Comparison of ENCODE assay signal across 14 cellular contexts in the genomic region with DNA sequence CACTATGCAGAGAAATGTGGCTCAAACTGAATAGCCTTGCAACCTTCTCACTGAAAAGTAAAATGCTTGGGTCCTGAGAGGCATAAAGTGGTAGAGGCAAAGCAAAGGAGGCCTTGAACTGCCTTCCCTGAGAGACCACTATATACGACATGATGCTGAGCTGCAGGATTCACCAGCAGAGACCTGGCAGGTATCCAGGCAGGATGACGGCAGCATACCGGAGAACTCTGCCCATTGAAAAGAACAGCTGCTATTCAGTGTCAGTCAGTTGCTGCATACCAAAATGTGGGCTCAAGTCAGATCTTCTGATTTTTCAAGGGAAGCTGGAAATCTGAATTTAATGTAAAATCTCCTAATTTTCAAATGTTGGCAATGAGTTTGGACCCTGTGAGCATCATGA.
DNase-seq lines count a peak whose midpoint lies in the region; ATAC-seq and TF ChIP-seq lines count a peak whose summit lies in the region.
"Had no signal": no experiment of that assay in that cellular context is flagged by ENCODE, and none has a peak within 500 bp of the region (broad histone marks: within the 10 kb centered on the region; RNA-seq: fewer than 3 reads in every experiment).

No MANE protein-coding gene starts in this region.

- intact Hi-C loops in mammary epithelial cell (cut with micrococcal nuclease), result no loop called here

- H3K27ac Mint-ChIP-seq in neural progenitor cell, result no peak overlapping the region
- H3K27ac Mint-ChIP-seq: activated CD8-positive, alpha-beta memory T cell treated with anti-CD3 and anti-CD28 coated beads, Interleukin-2, amount 10 ng/mL, durations not matched to agents 7 days and 5 days; nephron had no signal

- H3K27me3 ChIP-seq in mammary epithelial cell (ENCODE audit: insufficient read depth, low read length) (no peaks in the 10 kb centered on the region), neural progenitor cell (no peaks in the 10 kb centered on the region)
- H3K27me3 ChIP-seq: colonic mucosa had no signal

- H3F3A ChIP-seq in neural progenitor cell (ENCODE audit: low read depth), result no peaks in the 10 kb centered on the region

- H3K9me3 Mint-ChIP-seq in neural progenitor cell, result peaks cover 3% of the 10 kb centered on the region
- H3K9me3 Mint-ChIP-seq: nephron had no signal

- H3K9me3 ChIP-seq in mammary epithelial cell (replicated peaks; ENCODE audit: insufficient read depth, low read length) (no peaks in the 10 kb centered on the region), neural progenitor cell (ENCODE audit: low read depth) (no peaks in the 10 kb centered on the region)
- H3K9me3 ChIP-seq: colonic mucosa, lower lobe of right lung had no signal

- H4K20me1 ChIP-seq in mammary epithelial cell (ENCODE audit: insufficient read depth, low read length), result no peaks in the 10 kb centered on the region
- no peaks in the 10 kb centered on the region for H4K20me1 ChIP-seq in neural progenitor cell (ENCODE audit: low read depth)

- ATAC-seq in GM21390 (IDR thresholded peaks at IDR 0.05; ENCODE audit: unreplicated experiment), result no peak
- ATAC-seq: activated CD4-positive, CD25-positive, alpha-beta regulatory T cell treated with anti-CD3 and anti-CD28 coated beads, Interleukin-2, amount 50 U/mL, for 24 hours; activated CD8-positive, alpha-beta memory T cell treated with anti-CD3 and anti-CD28 coated beads, Interleukin-2, amount 10 ng/mL, durations not matched to agents 7 days and 5 days; lower lobe of right lung had no signal

- peak overlapping the region; percentile 7 for H2AFZ ChIP-seq in mammary epithelial cell (ENCODE audit: low read depth, low read length)
- no peak overlapping the region for H2AFZ ChIP-seq in neural progenitor cell (replicated peaks)

- H3K36me3 Mint-ChIP-seq in neural progenitor cell, result no peaks in the 10 kb centered on the region

- H3K27me3 Mint-ChIP-seq in neural progenitor cell (ENCODE audit: insufficient read depth, low read depth), result no peaks in the 10 kb centered on the region
- H3K27me3 Mint-ChIP-seq: activated CD8-positive, alpha-beta memory T cell treated with anti-CD3 and anti-CD28 coated beads, Interleukin-2, amount 10 ng/mL, durations not matched to agents 7 days and 5 days had no signal

- DNase-seq in DMS 273 treated with DMSO at 0.1 percent for 48 hours (lab: John Stamatoyannopoulos, UW) (peak; percentile 22), NCI-H2171 (lab: John Stamatoyannopoulos, UW) (peak; percentile 82), mammary epithelial cell (peak; percentile 51), neural progenitor cell (ENCODE audit: low spot score) (peak; percentile 24), AG08396 (ENCODE audit: low spot score) (no peak), NCI-H2107 treated with DMSO at 0.1 percent for 48 hours (lab: John Stamatoyannopoulos, UW; ENCODE audit: unreplicated experiment) (no peak)
- DNase-seq in stimulated activated CD4-positive, alpha-beta T cell treated with anti-CD3 and anti-CD28 coated beads, Interleukin-4, amount 100 ng/mL, for 1 hour, result no peak
- DNase-seq: activated CD8-positive, alpha-beta memory T cell treated with anti-CD3 and anti-CD28 coated beads, Interleukin-2, amount 10 ng/mL, durations not matched to agents 7 days and 5 days; colonic mucosa; lower lobe of right lung; MM.1S had no signal

- H3K9ac ChIP-seq in mammary epithelial cell (ENCODE audit: insufficient read depth, low read length) (no peak overlapping the region), neural progenitor cell (no peak overlapping the region)

- no peak overlapping the region for H3K4me3 ChIP-seq in mammary epithelial cell (replicated peaks in 1 of 3; ENCODE audit: insufficient read depth in 1 of 3, low read depth in 2 of 3, low read length in 3 of 3)
- H3K4me3 ChIP-seq in neural progenitor cell, result no peak overlapping the region
- H3K4me3 ChIP-seq: colonic mucosa, lower lobe of right lung had no signal

- dilution Hi-C loops in mammary epithelial cell (cut with HindIII; ENCODE audit: low sequenced_read_pairs), result no loop called here

- 19% methylated on average over 3 of the region's 3 CpGs for WGBS in mammary epithelial cell (ENCODE audit: low coverage, missing lambda C conversion rate)

- H3K4me1 ChIP-seq in mammary epithelial cell (ENCODE audit: insufficient read depth, low read length) (peaks cover 19% of the 10 kb centered on the region), neural progenitor cell (peaks cover 6% of the 10 kb centered on the region)
- H3K4me1 ChIP-seq: colonic mucosa, lower lobe of right lung had no signal

- peaks cover 12% of the 10 kb centered on the region for H3K4me1 Mint-ChIP-seq in neural progenitor cell
- H3K4me1 Mint-ChIP-seq: nephron had no signal

- no peaks in the 10 kb centered on the region for H3K36me3 ChIP-seq in mammary epithelial cell (ENCODE audit: insufficient read depth, low read length)
- no peaks in the 10 kb centered on the region for H3K36me3 ChIP-seq in neural progenitor cell
- H3K36me3 ChIP-seq: colonic mucosa, lower lobe of right lung had no signal

- no TSS peak for BruUV-seq in mammary epithelial cell (replicated peaks; lab: Mats Ljungman, UMichigan)

- H3K27ac ChIP-seq in mammary epithelial cell (ENCODE audit: insufficient read depth, low read depth, low read length) (no peak overlapping the region), neural progenitor cell (no peak overlapping the region)
- H3K27ac ChIP-seq: colonic mucosa, lower lobe of right lung had no signal

- no peak for TF ChIP-seq CTCF in mammary epithelial cell (conservative IDR thresholded peaks at IDR 0.05 in 1 of 2, IDR thresholded peaks at IDR 0.05 in 1 of 2; ENCODE audit: extremely low read depth in 1 of 2, insufficient read depth in 1 of 2, low read depth in 1 of 2, low read length in 2 of 2)
- no peak for TF ChIP-seq CTCF in neural progenitor cell (IDR thresholded peaks at IDR 0.05)

- in situ Hi-C loops in mammary epithelial cell (cut with MboI; ENCODE audit: low sequenced_read_pairs in 2 of 2), result loop anchor here in 1 of 2 donors (25.0 kb wide), 1 partner anchor 746 kb away; no protein-coding TSS in a partner anchor

- H3K4me3 Mint-ChIP-seq in neural progenitor cell, result no peak overlapping the region
- H3K4me3 Mint-ChIP-seq: activated CD8-positive, alpha-beta memory T cell treated with anti-CD3 and anti-CD28 coated beads, Interleukin-2, amount 10 ng/mL, durations not matched to agents 7 days and 5 days; nephron had no signal

- no peak overlapping the region for H3K4me2 ChIP-seq in mammary epithelial cell (ENCODE audit: insufficient read depth, low read depth, low read length)
- H3K4me2 ChIP-seq in neural progenitor cell, result no peak overlapping the region

- H3K79me2 ChIP-seq in mammary epithelial cell (ENCODE audit: insufficient read depth, low read length) (no peaks in the 10 kb centered on the region), neural progenitor cell (ENCODE audit: low read depth) (no peaks in the 10 kb centered on the region)

- CTCF ChIA-PET in mammary epithelial cell (lab: Charles Lee; ENCODE audit: low non-redundant PET), result no interaction called here

Comparison
In these comparisons a context has a peak if more than half of its experiments do, and no peak if none do; other contexts are left out.
1. DNase-seq: peak in DMS 273 treated with DMSO at 0.1 percent for 48 hours (single experiment), NCI-H2171 (single experiment), mammary epithelial cell (single experiment) and neural progenitor cell (single experiment); none in AG08396 (single experiment), NCI-H2107 treated with DMSO at 0.1 percent for 48 hours (single experiment) and stimulated activated CD4-positive, alpha-beta T cell treated with anti-CD3 and anti-CD28 coated beads, Interleukin-4, amount 100 ng/mL, for 1 hour (single experiment).